In the genomic region with DNA sequence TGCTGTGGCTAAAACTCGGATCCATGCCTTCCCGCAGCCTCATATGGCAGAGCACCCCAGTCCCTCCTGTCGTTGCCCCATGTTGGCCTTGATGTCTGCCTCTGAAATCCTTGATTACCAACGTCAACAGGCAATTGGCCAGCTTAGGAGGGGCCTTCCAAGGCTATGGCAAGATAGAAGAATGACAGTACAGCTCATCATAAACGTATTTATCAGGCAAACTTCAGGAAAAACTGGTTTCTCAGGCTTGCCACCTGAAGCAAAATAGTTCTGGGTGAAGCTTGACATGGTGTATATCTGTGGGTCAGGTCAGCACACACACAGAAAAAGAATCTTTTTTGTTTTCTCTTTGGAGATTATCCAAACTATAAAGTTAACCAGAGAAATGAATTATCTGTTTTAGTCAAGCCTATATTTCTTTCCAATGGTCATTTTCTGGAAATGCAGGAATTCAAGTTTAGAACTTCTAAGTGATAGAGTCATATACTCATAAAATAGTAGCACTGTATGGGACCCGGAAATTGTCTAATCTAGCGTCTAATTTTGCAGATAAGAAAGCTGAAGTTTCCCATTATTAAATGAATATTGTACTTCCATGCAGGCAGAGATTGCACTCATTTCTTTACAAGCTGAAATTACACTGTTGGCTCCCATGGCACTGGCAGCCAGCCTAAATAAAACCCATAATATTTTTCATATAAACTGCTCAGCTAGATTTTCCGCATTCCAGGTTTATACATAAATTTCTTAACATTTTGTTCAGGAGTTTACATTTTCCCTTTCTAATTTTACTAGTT, we compare ENCODE assay signal across 1 cellular context.
TF ChIP-seq lines count a peak whose summit lies in the region.

No MANE protein-coding gene starts in this region.

TF ChIP-seq in HEK293, 187 proteins besides CTCF, POLR2A, EP300 and RAD21 (continued from another document):
- TF ChIP-seq, protein P1, sequence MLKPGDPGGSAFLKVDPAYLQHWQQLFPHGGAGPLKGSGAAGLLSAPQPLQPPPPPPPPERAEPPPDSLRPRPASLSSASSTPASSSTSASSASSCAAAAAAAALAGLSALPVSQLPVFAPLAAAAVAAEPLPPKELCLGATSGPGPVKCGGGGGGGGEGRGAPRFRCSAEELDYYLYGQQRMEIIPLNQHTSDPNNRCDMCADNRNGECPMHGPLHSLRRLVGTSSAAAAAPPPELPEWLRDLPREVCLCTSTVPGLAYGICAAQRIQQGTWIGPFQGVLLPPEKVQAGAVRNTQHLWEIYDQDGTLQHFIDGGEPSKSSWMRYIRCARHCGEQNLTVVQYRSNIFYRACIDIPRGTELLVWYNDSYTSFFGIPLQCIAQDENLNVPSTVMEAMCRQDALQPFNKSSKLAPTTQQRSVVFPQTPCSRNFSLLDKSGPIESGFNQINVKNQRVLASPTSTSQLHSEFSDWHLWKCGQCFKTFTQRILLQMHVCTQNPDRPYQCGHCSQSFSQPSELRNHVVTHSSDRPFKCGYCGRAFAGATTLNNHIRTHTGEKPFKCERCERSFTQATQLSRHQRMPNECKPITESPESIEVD (tag by site-specific recombination; IDR thresholded peaks at IDR 0.05): peak; percentile 70
